ENCODE assay signal across 8 cellular contexts in genomic region chr15:34336333-34336732, GRCh38. TPM values are rescaled to one million over a fixed set of nuclear protein-coding genes. Genes with fewer than 3 reads are reported as not detected.
DNase-seq lines count a peak whose midpoint lies in the region; ATAC-seq and TF ChIP-seq lines count a peak whose summit lies in the region.

No MANE protein-coding gene starts in this region.

- no peak for TF ChIP-seq POLR2A in right lobe of liver (IDR thresholded peaks at IDR 0.05)

- H3K36me3 ChIP-seq in right atrium auricular region, result peaks cover 12% of the 10 kb centered on the region
- peaks cover 0 to 2% (median 0%) of the 10 kb centered on the region in 4 donors for H3K36me3 ChIP-seq in right lobe of liver
- H3K36me3 ChIP-seq in upper lobe of right lung, result peaks cover 26% of the 10 kb centered on the region

- no peak for DNase-seq in right atrium auricular region (ENCODE audit: low spot score)
- DNase-seq in left cardiac atrium, result no peak
- peak; percentile 36 for DNase-seq in activated CD8-positive, alpha-beta T cell treated with anti-CD3 and anti-CD28 coated beads, Interleukin-2, amount 10 ng/mL, durations not matched to agents 7 days and 5 days
- no peak for DNase-seq in right lobe of liver
- DNase-seq in upper lobe of right lung, result no peak
- DNase-seq in OCI-M2 (lab: John Stamatoyannopoulos, UW; ENCODE audit: unreplicated experiment), result no peak
- DNase-seq in foreskin fibroblast, result no peak

- H3K27me3 ChIP-seq in right atrium auricular region (no peaks in the 10 kb centered on the region), right lobe of liver (no peaks in the 10 kb centered on the region), upper lobe of right lung (no peaks in the 10 kb centered on the region)

- H3K9me3 ChIP-seq in right atrium auricular region (no peaks in the 10 kb centered on the region), right lobe of liver (no peaks in the 10 kb centered on the region), upper lobe of right lung (no peaks in the 10 kb centered on the region)

- peaks cover 62% of the 10 kb centered on the region for H3K4me1 Mint-ChIP-seq in activated CD8-positive, alpha-beta T cell treated with anti-CD3 and anti-CD28 coated beads, Interleukin-2, amount 10 ng/mL, durations not matched to agents 7 days and 5 days (ENCODE audit: low read depth)

- H3K27ac ChIP-seq in right atrium auricular region, result peak overlapping the region; percentile 94
- H3K27ac ChIP-seq in right lobe of liver, result peak overlapping the region in 2 of 3 donors; percentile 82 to 91
- H3K27ac ChIP-seq in upper lobe of right lung, result peak overlapping the region; percentile 90

- peak overlapping the region; percentile 97 for H3K4me3 Mint-ChIP-seq in activated CD8-positive, alpha-beta T cell treated with anti-CD3 and anti-CD28 coated beads, Interleukin-2, amount 10 ng/mL, durations not matched to agents 7 days and 5 days

- ATAC-seq in left cardiac atrium, result no peak
- no peak for ATAC-seq in activated CD8-positive, alpha-beta T cell treated with anti-CD3 and anti-CD28 coated beads, Interleukin-2, amount 10 ng/mL, durations not matched to agents 7 days and 5 days
- ATAC-seq in right lobe of liver, result no peak
- no peak for ATAC-seq in upper lobe of right lung
- ATAC-seq in GM21723 (IDR thresholded peaks at IDR 0.05; ENCODE audit: unreplicated experiment), result no peak

- intact Hi-C loops in left cardiac atrium (cut with DNase I), result no loop called here
- intact Hi-C loops in right lobe of liver (cut with DNase I), result no loop called here
- intact Hi-C loops in upper lobe of right lung (cut with DNase I), result no loop called here

- H3K4me1 ChIP-seq in right atrium auricular region (peaks cover 0 to 41% of the 10 kb centered on the region in 2 donors), right lobe of liver (peaks cover 0 to 3% (median 0%) of the 10 kb centered on the region in 4 donors), upper lobe of right lung (peaks cover 28% of the 10 kb centered on the region)

- CTCF ChIA-PET in activated CD8-positive, alpha-beta T cell treated with anti-CD3 and anti-CD28 coated beads, Interleukin-2, amount 10 ng/mL, durations not matched to agents 7 days and 5 days (lab: Charles Lee), result interaction anchor here (1.2 to 5.3 kb wide), 4 partner anchors 8 to 95 kb away, joined by 3 to 51 read pairs (median 21); partner anchors contain the start of gene LPCAT4

- H3K4me3 ChIP-seq in right atrium auricular region (peak overlapping the region in 1 of 2 donors; percentile 90), right lobe of liver (peak overlapping the region in 1 of 3 donors; percentile 2), upper lobe of right lung (peak overlapping the region; percentile 73), foreskin fibroblast (ENCODE audit: low read depth in 1 of 2, low read length in 2 of 2) (no peak overlapping the region)

- 76% methylated on average over 11 of the region's 14 CpGs for WGBS in right lobe of liver (ENCODE audit: insufficient coverage, low coverage, low lambda C conversion rate, missing lambda C conversion rate)

- H3K36me3 Mint-ChIP-seq in activated CD8-positive, alpha-beta T cell treated with anti-CD3 and anti-CD28 coated beads, Interleukin-2, amount 10 ng/mL, durations not matched to agents 7 days and 5 days (ENCODE audit: low read depth), result peaks cover 29% of the 10 kb centered on the region

- POLR2A ChIA-PET in activated CD8-positive, alpha-beta T cell treated with anti-CD3 and anti-CD28 coated beads, Interleukin-2, amount 10 ng/mL, durations not matched to agents 7 days and 5 days (lab: Charles Lee), result interaction anchor here (0.7 to 3.6 kb wide), 5 partner anchors 9 to 247 kb away, joined by 3 to 61 read pairs (median 29); partner anchors contain the start of genes GOLGA8B and LPCAT4

- no peak for TF ChIP-seq CTCF in right atrium auricular region (IDR thresholded peaks at IDR 0.05)
- no peak for TF ChIP-seq CTCF in right lobe of liver (IDR thresholded peaks at IDR 0.05)
- TF ChIP-seq CTCF in upper lobe of right lung (IDR thresholded peaks at IDR 0.05), result no peak
- TF ChIP-seq CTCF in foreskin fibroblast (IDR thresholded peaks at IDR 0.05; ENCODE audit: low read depth, low read length), result no peak

- H3K27ac Mint-ChIP-seq in activated CD8-positive, alpha-beta T cell treated with anti-CD3 and anti-CD28 coated beads, Interleukin-2, amount 10 ng/mL, durations not matched to agents 7 days and 5 days, result peak overlapping the region; percentile 97

- H3K27me3 Mint-ChIP-seq in activated CD8-positive, alpha-beta T cell treated with anti-CD3 and anti-CD28 coated beads, Interleukin-2, amount 10 ng/mL, durations not matched to agents 7 days and 5 days (ENCODE audit: low read depth), result no peaks in the 10 kb centered on the region

- no peaks in the 10 kb centered on the region for H3K9me3 Mint-ChIP-seq in activated CD8-positive, alpha-beta T cell treated with anti-CD3 and anti-CD28 coated beads, Interleukin-2, amount 10 ng/mL, durations not matched to agents 7 days and 5 days (ENCODE audit: insufficient read depth)

RNA-seq across cellular contexts. Expression of gene SLC12A6, which starts 1.2 kb away (rescaled TPM):
- total RNA-seq in right atrium auricular region (10 to 100 TPM; 21.1 to 21.6 TPM), left cardiac atrium (10 to 100 TPM; 16.0 to 19.6 TPM), right lobe of liver (10 to 100 TPM in 1 of 6 experiments, 1 to 10 TPM in 5; 5.6 to 10.9 (median 7.5) TPM), upper lobe of right lung (44.9 TPM)
- total RNA-seq in activated CD8-positive, alpha-beta T cell treated with anti-CD3 and anti-CD28 coated beads, Interleukin-2, amount 10 ng/mL, durations not matched to agents 7 days and 5 days, result 10 to 100 TPM; 24.8 to 25.3 TPM

RNA-seq across cellular contexts. Expression of gene NOP10, which starts 6.6 kb away (rescaled TPM):
- total RNA-seq in right atrium auricular region, result 100 to 1,000 TPM; 115 to 120 TPM
- 100 to 1,000 TPM; 109 to 117 TPM for total RNA-seq in left cardiac atrium
- total RNA-seq in activated CD8-positive, alpha-beta T cell treated with anti-CD3 and anti-CD28 coated beads, Interleukin-2, amount 10 ng/mL, durations not matched to agents 7 days and 5 days, result 100 to 1,000 TPM; 180 to 182 TPM
- total RNA-seq in right lobe of liver, result 100 to 1,000 TPM in 2 of 6 experiments, 10 to 100 TPM in 4; 59.2 to 177 (median 79.2) TPM
- 161 TPM for total RNA-seq in upper lobe of right lung

RNA-seq across cellular contexts. Expression of gene NUTM1, which starts 6.8 kb away (rescaled TPM):
- total RNA-seq in right atrium auricular region, result not detected
- total RNA-seq in left cardiac atrium, result not detected
- not detected for total RNA-seq in activated CD8-positive, alpha-beta T cell treated with anti-CD3 and anti-CD28 coated beads, Interleukin-2, amount 10 ng/mL, durations not matched to agents 7 days and 5 days
- total RNA-seq in right lobe of liver, result not detected
- not detected for total RNA-seq in upper lobe of right lung

RNA-seq across cellular contexts. Expression of gene LPCAT4, which starts 30.7 kb away (rescaled TPM):
- total RNA-seq in right atrium auricular region (10 to 100 TPM in 1 of 2 donors, 1 to 10 TPM in 1; 9.2 to 17.5 TPM), left cardiac atrium (10 to 100 TPM; 31.3 to 43.7 TPM), right lobe of liver (1 to 10 TPM; 3.2 to 6.7 (median 4.5) TPM), upper lobe of right lung (31.5 TPM)
- total RNA-seq in activated CD8-positive, alpha-beta T cell treated with anti-CD3 and anti-CD28 coated beads, Interleukin-2, amount 10 ng/mL, durations not matched to agents 7 days and 5 days, result 100 to 1,000 TPM; 106 to 115 TPM
